18 cellular contexts compared by ENCODE assay signal in the genomic region with DNA sequence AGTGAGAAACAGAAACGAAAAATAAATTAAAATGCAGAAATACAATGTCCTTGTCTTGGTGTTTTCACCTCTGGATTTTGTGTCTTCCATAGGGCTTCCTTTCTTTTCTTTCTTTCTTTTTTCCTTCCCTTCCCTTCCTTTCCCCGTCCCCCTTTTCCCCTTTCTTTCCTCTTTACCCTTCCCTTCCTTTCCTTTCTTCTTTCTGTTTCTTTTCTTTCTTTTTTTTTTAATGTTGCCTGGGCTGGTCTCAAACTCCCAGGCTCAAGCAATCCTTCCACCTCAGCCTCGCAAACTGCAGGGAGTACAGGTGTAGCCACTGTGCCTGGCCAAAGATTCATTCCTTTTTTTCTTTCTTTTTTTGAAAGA. TPM values are rescaled to one million over a fixed set of nuclear protein-coding genes. Genes with fewer than 3 reads are reported as not detected.
A peak's percentile ranks its signal among the peaks of the same experiment; 100 is the strongest.
DNase-seq lines count a peak whose midpoint lies in the region; ATAC-seq lines count a peak whose summit lies in the region.
"Had no signal": no experiment of that assay in that cellular context is flagged by ENCODE, and none has a peak within 500 bp of the region (broad histone marks: within the 10 kb centered on the region; RNA-seq: fewer than 3 reads in every experiment).

No MANE protein-coding gene starts in this region.

- H3K4me1 ChIP-seq in CD4-positive, CD25-positive, alpha-beta regulatory T cell (ENCODE audit: control insufficient read depth, insufficient read depth, low read length, poor library complexity, severe bottlenecking): peaks cover 21% of the 10 kb centered on the region
- peaks cover 52% of the 10 kb centered on the region for H3K4me1 ChIP-seq in CD8-positive, alpha-beta memory T cell (ENCODE audit: insufficient read depth, low read length)
- peaks cover 25 to 43% of the 10 kb centered on the region in 2 donors for H3K4me1 ChIP-seq in naive thymus-derived CD4-positive, alpha-beta T cell (ENCODE audit: control insufficient read depth in 2 of 2, insufficient read depth in 2 of 2, low read length in 2 of 2)

- peak overlapping the region; percentile 52 for H3K27ac ChIP-seq in CD4-positive, CD25-positive, alpha-beta regulatory T cell (ENCODE audit: insufficient read depth, low read length, poor library complexity, severe bottlenecking)
- H3K27ac ChIP-seq in CD8-positive, alpha-beta memory T cell (ENCODE audit: low read depth, low read length): no peak overlapping the region
- H3K27ac ChIP-seq in naive thymus-derived CD4-positive, alpha-beta T cell (ENCODE audit: low read depth, low read length): peak overlapping the region; percentile 57
- H3K27ac ChIP-seq: dorsolateral prefrontal cortex, KMS-11, ovary, suprapubic skin had no signal

- no peak for DNase-seq in CD4-positive, CD25-positive, alpha-beta regulatory T cell
- no peak for DNase-seq in CD8-positive, alpha-beta memory T cell
- no peak for DNase-seq in activated CD4-positive, alpha-beta memory T cell treated with anti-CD3 and anti-CD28 coated beads, Interleukin-2, amount 10 ng/mL, durations not matched to agents 7 days and 5 days
- DNase-seq in naive thymus-derived CD4-positive, alpha-beta T cell: no peak
- no peak for DNase-seq in activated gamma-delta T cell treated with Interleukin-2 at 50 U/mL for 16 hours
- no peak for DNase-seq in ureter (ENCODE audit: low spot score)
- DNase-seq: DMS53, dorsolateral prefrontal cortex, left ventricle myocardium superior, NCI-H1417 treated with DMSO at 0.1 percent for 48 hours, NCI-H2171 treated with DMSO at 0.1 percent for 48 hours, NCI-H774, ovary had no signal

- POLR2A ChIA-PET in CD8-positive, alpha-beta memory T cell (lab: Charles Lee): interaction anchor here (0.9 kb wide), 1 partner anchor 9 kb away, joined by 3 read pairs; a partner anchor contains a TSS
- POLR2A ChIA-PET in activated CD4-positive, alpha-beta memory T cell treated with anti-CD3 and anti-CD28 coated beads, Interleukin-2, amount 10 ng/mL, durations not matched to agents 7 days and 5 days (lab: Charles Lee): interaction anchor here (0.6 kb wide), 1 partner anchor 15 kb away, joined by 3 read pairs; no protein-coding TSS in a partner anchor
- POLR2A ChIA-PET in naive thymus-derived CD4-positive, alpha-beta T cell (lab: Charles Lee): no interaction called here

- CTCF ChIA-PET in CD8-positive, alpha-beta memory T cell (lab: Charles Lee): interaction anchor here (0.5 kb wide), 1 partner anchor 176 kb away, joined by 3 read pairs; a partner anchor contains a TSS
- CTCF ChIA-PET in activated CD4-positive, alpha-beta memory T cell treated with anti-CD3 and anti-CD28 coated beads, Interleukin-2, amount 10 ng/mL, durations not matched to agents 7 days and 5 days (lab: Charles Lee): no interaction called here
- CTCF ChIA-PET in naive thymus-derived CD4-positive, alpha-beta T cell (lab: Charles Lee): interaction anchor here (0.8 kb wide), 1 partner anchor 25 kb away, joined by 3 read pairs; no protein-coding TSS in a partner anchor

- no peaks in the 10 kb centered on the region for H3K36me3 ChIP-seq in CD4-positive, CD25-positive, alpha-beta regulatory T cell (ENCODE audit: control insufficient read depth, insufficient read depth, low read length)
- H3K36me3 ChIP-seq in CD8-positive, alpha-beta memory T cell (ENCODE audit: insufficient read depth, low read length): no peaks in the 10 kb centered on the region
- no peaks in the 10 kb centered on the region for H3K36me3 ChIP-seq in naive thymus-derived CD4-positive, alpha-beta T cell (ENCODE audit: control insufficient read depth in 2 of 3, insufficient read depth in 3 of 3, low read length in 3 of 3)
- H3K36me3 ChIP-seq: ovary had no signal

- no peaks in the 10 kb centered on the region for H3K9me3 ChIP-seq in CD4-positive, CD25-positive, alpha-beta regulatory T cell (ENCODE audit: control insufficient read depth in 2 of 2, low read length in 2 of 2)
- H3K9me3 ChIP-seq in CD8-positive, alpha-beta memory T cell (ENCODE audit: low read length): no peaks in the 10 kb centered on the region
- no peaks in the 10 kb centered on the region for H3K9me3 ChIP-seq in naive thymus-derived CD4-positive, alpha-beta T cell (ENCODE audit: control insufficient read depth in 2 of 3, low read length in 3 of 3)
- H3K9me3 ChIP-seq: ovary, Peyer's patch, suprapubic skin had no signal

- H3K4me1 Mint-ChIP-seq in CD4-positive, CD25-positive, alpha-beta regulatory T cell: peaks cover 14 to 51% (median 25%) of the 10 kb centered on the region in 4 donors
- peaks cover 44 to 57% (median 47%) of the 10 kb centered on the region in 3 donors for H3K4me1 Mint-ChIP-seq in CD8-positive, alpha-beta memory T cell
- peaks cover 41% of the 10 kb centered on the region for H3K4me1 Mint-ChIP-seq in activated CD4-positive, alpha-beta memory T cell treated with anti-CD3 and anti-CD28 coated beads, Interleukin-2, amount 10 ng/mL, durations not matched to agents 7 days and 5 days
- peaks cover 25 to 45% (median 38%) of the 10 kb centered on the region in 7 donors for H3K4me1 Mint-ChIP-seq in naive thymus-derived CD4-positive, alpha-beta T cell

- ATAC-seq in CD4-positive, CD25-positive, alpha-beta regulatory T cell (ENCODE audit: low read depth in 2 of 2): no peak
- no peak for ATAC-seq in naive thymus-derived CD4-positive, alpha-beta T cell
- ATAC-seq in HG02981 (IDR thresholded peaks at IDR 0.05; ENCODE audit: unreplicated experiment): no peak
- ATAC-seq: esophagus mucosa, left ventricle myocardium superior had no signal

- peak overlapping the region; percentile 44 to 84 (median 65) for H3K4me3 Mint-ChIP-seq in CD4-positive, CD25-positive, alpha-beta regulatory T cell
- peak overlapping the region; percentile 72 to 79 (median 78) for H3K4me3 Mint-ChIP-seq in CD8-positive, alpha-beta memory T cell
- no peak overlapping the region for H3K4me3 Mint-ChIP-seq in activated CD4-positive, alpha-beta memory T cell treated with anti-CD3 and anti-CD28 coated beads, Interleukin-2, amount 10 ng/mL, durations not matched to agents 7 days and 5 days
- H3K4me3 Mint-ChIP-seq in naive thymus-derived CD4-positive, alpha-beta T cell: peak overlapping the region; percentile 39 to 85 (median 72)

- peaks cover 7% of the 10 kb centered on the region for H3K36me3 Mint-ChIP-seq in CD4-positive, CD25-positive, alpha-beta regulatory T cell
- H3K36me3 Mint-ChIP-seq in CD8-positive, alpha-beta memory T cell: peaks cover 4 to 15% (median 5%) of the 10 kb centered on the region in 3 donors
- H3K36me3 Mint-ChIP-seq in activated CD4-positive, alpha-beta memory T cell treated with anti-CD3 and anti-CD28 coated beads, Interleukin-2, amount 10 ng/mL, durations not matched to agents 7 days and 5 days (ENCODE audit: low read depth): no peaks in the 10 kb centered on the region
- H3K36me3 Mint-ChIP-seq in naive thymus-derived CD4-positive, alpha-beta T cell: peaks cover 3 to 15% (median 8%) of the 10 kb centered on the region in 5 donors

- peak overlapping the region; percentile 47 for H3K4me3 ChIP-seq in CD4-positive, CD25-positive, alpha-beta regulatory T cell (ENCODE audit: low read depth, low read length)
- peak overlapping the region; percentile 47 for H3K4me3 ChIP-seq in CD8-positive, alpha-beta memory T cell (ENCODE audit: low read length)
- H3K4me3 ChIP-seq in naive thymus-derived CD4-positive, alpha-beta T cell (ENCODE audit: low read length): peak overlapping the region; percentile 21
- H3K4me3 ChIP-seq: dorsolateral prefrontal cortex, ovary, Peyer's patch, suprapubic skin had no signal

- H3K9me3 Mint-ChIP-seq in CD4-positive, CD25-positive, alpha-beta regulatory T cell: no peaks in the 10 kb centered on the region
- H3K9me3 Mint-ChIP-seq in CD8-positive, alpha-beta memory T cell: no peaks in the 10 kb centered on the region
- no peaks in the 10 kb centered on the region for H3K9me3 Mint-ChIP-seq in activated CD4-positive, alpha-beta memory T cell treated with anti-CD3 and anti-CD28 coated beads, Interleukin-2, amount 10 ng/mL, durations not matched to agents 7 days and 5 days
- H3K9me3 Mint-ChIP-seq in naive thymus-derived CD4-positive, alpha-beta T cell: peaks cover 0 to 3% (median 0%) of the 10 kb centered on the region in 11 donors

- H3K27me3 ChIP-seq in CD4-positive, CD25-positive, alpha-beta regulatory T cell (ENCODE audit: control insufficient read depth, insufficient read depth, low read length): no peaks in the 10 kb centered on the region
- H3K27me3 ChIP-seq in CD8-positive, alpha-beta memory T cell (ENCODE audit: insufficient read depth, low read length, poor library complexity, severe bottlenecking): no peaks in the 10 kb centered on the region
- H3K27me3 ChIP-seq in naive thymus-derived CD4-positive, alpha-beta T cell (ENCODE audit: control insufficient read depth in 2 of 2, insufficient read depth in 2 of 2, low read length in 2 of 2): no peaks in the 10 kb centered on the region
- H3K27me3 ChIP-seq: dorsolateral prefrontal cortex, ovary, Peyer's patch, suprapubic skin had no signal

- intact Hi-C loops in naive thymus-derived CD4-positive, alpha-beta T cell (cut with micrococcal nuclease): no loop called here

- peak overlapping the region; percentile 91 to 94 (median 94) for H3K27ac Mint-ChIP-seq in CD4-positive, CD25-positive, alpha-beta regulatory T cell
- H3K27ac Mint-ChIP-seq in CD8-positive, alpha-beta memory T cell: peak overlapping the region; percentile 66 to 94 (median 92)
- peak overlapping the region; percentile 61 for H3K27ac Mint-ChIP-seq in activated CD4-positive, alpha-beta memory T cell treated with anti-CD3 and anti-CD28 coated beads, Interleukin-2, amount 10 ng/mL, durations not matched to agents 7 days and 5 days
- H3K27ac Mint-ChIP-seq in naive thymus-derived CD4-positive, alpha-beta T cell: peak overlapping the region; percentile 65 to 92 (median 88)

- H3K27me3 Mint-ChIP-seq in CD4-positive, CD25-positive, alpha-beta regulatory T cell: peaks cover 17% of the 10 kb centered on the region
- peaks cover 0 to 1% of the 10 kb centered on the region in 2 donors for H3K27me3 Mint-ChIP-seq in CD8-positive, alpha-beta memory T cell
- H3K27me3 Mint-ChIP-seq in activated CD4-positive, alpha-beta memory T cell treated with anti-CD3 and anti-CD28 coated beads, Interleukin-2, amount 10 ng/mL, durations not matched to agents 7 days and 5 days: peaks cover 1% of the 10 kb centered on the region
- H3K27me3 Mint-ChIP-seq in naive thymus-derived CD4-positive, alpha-beta T cell: peaks cover 0 to 7% (median 0%) of the 10 kb centered on the region in 5 donors

RNA-seq across cellular contexts. Expression of a gene that starts 8.8 kb away (rescaled TPM):
- total RNA-seq in CD4-positive, CD25-positive, alpha-beta regulatory T cell: 0.96 TPM
- 1 to 10 TPM in 1 of 4 donors, under 1 TPM in 3; 0.26 to 1.3 (median 0.71) TPM for polyA plus RNA-seq in CD4-positive, CD25-positive, alpha-beta regulatory T cell
- total RNA-seq in CD8-positive, alpha-beta memory T cell: 1 to 10 TPM; 3.5 to 4.5 TPM
- 11.2 TPM for polyA plus RNA-seq in CD8-positive, alpha-beta memory T cell
- total RNA-seq in activated CD4-positive, alpha-beta memory T cell treated with anti-CD3 and anti-CD28 coated beads, Interleukin-2, amount 10 ng/mL, durations not matched to agents 7 days and 5 days: under 1 TPM; 0.18 to 0.23 TPM
- total RNA-seq in naive thymus-derived CD4-positive, alpha-beta T cell: 1 to 10 TPM in 4 of 5 experiments, under 1 TPM in 1; 0.15 to 5.3 (median 3.8) TPM
- 1 to 10 TPM in 1 of 2 donors, under 1 TPM in 1; 0.50 to 2.9 TPM for polyA plus RNA-seq in naive thymus-derived CD4-positive, alpha-beta T cell
- 9.4 TPM for total RNA-seq in ureter

RNA-seq across cellular contexts. Expression of a gene that starts 12.9 kb away (rescaled TPM):
- 51.6 TPM for total RNA-seq in CD4-positive, CD25-positive, alpha-beta regulatory T cell
- 1 to 10 TPM in 2 of 4 donors, under 1 TPM in 2; 0.81 to 1.5 (median 0.98) TPM for polyA plus RNA-seq in CD4-positive, CD25-positive, alpha-beta regulatory T cell
- total RNA-seq in CD8-positive, alpha-beta memory T cell: 10 to 100 TPM; 26.5 TPM
- polyA plus RNA-seq in CD8-positive, alpha-beta memory T cell: 5.2 TPM
- total RNA-seq in activated CD4-positive, alpha-beta memory T cell treated with anti-CD3 and anti-CD28 coated beads, Interleukin-2, amount 10 ng/mL, durations not matched to agents 7 days and 5 days: 10 to 100 TPM; 23.4 to 26.1 TPM
- 10 to 100 TPM; 24.5 to 71.6 (median 55.4) TPM for total RNA-seq in naive thymus-derived CD4-positive, alpha-beta T cell
- polyA plus RNA-seq in naive thymus-derived CD4-positive, alpha-beta T cell: 1 to 10 TPM in 1 of 2 donors, under 1 TPM in 1; 0.66 to 4.4 TPM
- total RNA-seq in ureter: 44.7 TPM

RNA-seq across cellular contexts. Expression of a gene that starts 34.4 kb away (rescaled TPM):
- total RNA-seq in CD4-positive, CD25-positive, alpha-beta regulatory T cell: 50.1 TPM
- 10 to 100 TPM; 28.3 to 33.1 (median 31.5) TPM for polyA plus RNA-seq in CD4-positive, CD25-positive, alpha-beta regulatory T cell
- 10 to 100 TPM; 45.8 to 47.3 TPM for total RNA-seq in CD8-positive, alpha-beta memory T cell
- 46.9 TPM for polyA plus RNA-seq in CD8-positive, alpha-beta memory T cell
- 10 to 100 TPM; 30.0 to 31.6 TPM for total RNA-seq in activated CD4-positive, alpha-beta memory T cell treated with anti-CD3 and anti-CD28 coated beads, Interleukin-2, amount 10 ng/mL, durations not matched to agents 7 days and 5 days
- 10 to 100 TPM; 39.9 to 69.1 (median 56.5) TPM for total RNA-seq in naive thymus-derived CD4-positive, alpha-beta T cell
- polyA plus RNA-seq in naive thymus-derived CD4-positive, alpha-beta T cell: 10 to 100 TPM; 29.7 to 51.8 TPM
- 38.0 TPM for total RNA-seq in ureter

RNA-seq across cellular contexts. Expression of a gene that starts 47.0 kb away (rescaled TPM):
- 20.4 TPM for total RNA-seq in CD4-positive, CD25-positive, alpha-beta regulatory T cell
- polyA plus RNA-seq in CD4-positive, CD25-positive, alpha-beta regulatory T cell: 10 to 100 TPM; 63.5 to 77.9 (median 67.0) TPM
- 10 to 100 TPM; 31.6 to 34.9 TPM for total RNA-seq in CD8-positive, alpha-beta memory T cell
- 57.6 TPM for polyA plus RNA-seq in CD8-positive, alpha-beta memory T cell
- total RNA-seq in activated CD4-positive, alpha-beta memory T cell treated with anti-CD3 and anti-CD28 coated beads, Interleukin-2, amount 10 ng/mL, durations not matched to agents 7 days and 5 days: 10 to 100 TPM; 34.2 to 35.5 TPM
- 10 to 100 TPM; 25.2 to 42.2 (median 31.8) TPM for total RNA-seq in naive thymus-derived CD4-positive, alpha-beta T cell
- 10 to 100 TPM; 65.9 to 82.1 TPM for polyA plus RNA-seq in naive thymus-derived CD4-positive, alpha-beta T cell
- 54.4 TPM for total RNA-seq in ureter
